1 cellular context compared by ENCODE assay signal in the genomic region with DNA sequence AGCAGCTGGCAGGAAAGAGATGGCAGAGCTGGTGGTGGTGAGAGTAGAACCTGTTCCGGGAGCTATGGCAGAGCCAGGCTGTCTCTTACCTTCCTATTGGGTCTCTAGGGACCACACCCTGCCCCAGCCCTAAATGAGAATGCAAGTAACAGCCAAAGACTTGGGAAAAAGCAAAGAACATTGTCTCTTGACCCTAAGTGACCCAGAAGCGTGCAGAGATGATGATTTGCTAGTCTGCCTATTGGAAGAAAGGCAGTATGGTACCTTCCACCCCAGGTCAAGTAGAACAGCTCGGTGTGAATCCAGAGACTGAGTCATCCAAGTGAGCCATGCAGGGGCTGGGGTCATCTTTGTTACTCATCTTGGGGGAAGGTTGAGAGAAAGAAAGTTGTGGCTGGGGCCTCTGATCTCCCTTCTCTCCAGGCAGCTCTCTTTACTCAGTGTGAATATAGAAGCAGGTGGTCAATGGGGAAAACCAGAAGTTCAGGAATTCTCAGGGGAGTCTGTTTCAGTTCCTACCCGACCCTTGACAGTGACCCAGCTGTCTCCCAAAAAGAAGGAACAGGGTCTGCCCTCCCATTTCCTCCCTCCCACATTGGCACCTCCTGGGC.
TF ChIP-seq lines count a peak whose summit lies in the region.

No MANE protein-coding gene starts in this region.

TF ChIP-seq in HepG2, 621 proteins besides CTCF, POLR2A, EP300 and RAD21:
- no peak for TF ChIP-seq TBP (CRISPR knock-in tag; IDR thresholded peaks at IDR 0.05)
- 0 out of 2 replicates have a peak, but pooled peaks have one; percentile 11 for TF ChIP-seq FOSL2 (CRISPR knock-in tag; IDR thresholded peaks at IDR 0.05)
- TF ChIP-seq RNF2 (conservative IDR thresholded peaks at IDR 0.05; ENCODE audit: low read depth): no peak
